Comparison of ENCODE assay signal across 9 cellular contexts in the genomic region with DNA sequence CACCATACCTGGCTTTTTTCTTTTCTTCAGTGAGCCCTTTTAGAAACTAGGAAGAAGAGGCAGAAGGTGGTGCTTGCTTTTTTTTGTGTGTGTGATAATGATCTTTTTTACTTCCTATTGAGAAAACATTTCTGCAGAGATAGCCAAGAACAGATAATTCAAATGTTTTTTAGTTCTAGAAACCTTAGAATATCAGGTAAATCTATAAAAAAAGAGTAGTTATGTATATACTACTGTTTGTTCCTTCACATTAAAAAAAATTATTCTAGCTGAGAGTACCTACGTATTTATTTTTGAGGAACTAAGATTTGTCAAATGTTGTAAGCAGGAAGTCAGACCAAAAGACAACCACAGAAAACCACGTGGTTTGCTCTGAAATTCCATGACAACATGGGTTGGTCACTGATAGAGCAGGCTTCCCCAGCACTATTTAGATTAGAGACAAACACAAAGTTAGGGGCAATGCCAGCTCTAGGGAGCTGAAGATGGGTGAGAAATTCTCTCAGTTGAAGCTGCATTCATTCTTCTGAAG.
A peak's percentile ranks its signal among the peaks of the same experiment; 100 is the strongest.
DNase-seq lines count a peak whose midpoint lies in the region; ATAC-seq and TF ChIP-seq lines count a peak whose summit lies in the region.
"Had no signal": no experiment of that assay in that cellular context is flagged by ENCODE, and none has a peak within 500 bp of the region (broad histone marks: within the 10 kb centered on the region; RNA-seq: fewer than 3 reads in every experiment).

No MANE protein-coding gene starts in this region.

- H3K4me3 ChIP-seq in AG10803 (ENCODE audit: low read length) (no peak overlapping the region), epithelial cell of esophagus (ENCODE audit: low read length) (no peak overlapping the region)
- H3K4me3 ChIP-seq: tibial artery had no signal

- ATAC-seq in GM19351 (IDR thresholded peaks at IDR 0.05; ENCODE audit: unreplicated experiment) (peak; percentile 96), HG03442 (IDR thresholded peaks at IDR 0.05; ENCODE audit: unreplicated experiment) (peak; percentile 86)

- TF ChIP-seq CTCF in AG10803 (conservative IDR thresholded peaks at IDR 0.05; ENCODE audit: low read length): no peak
- TF ChIP-seq CTCF in epithelial cell of esophagus (IDR thresholded peaks at IDR 0.05; ENCODE audit: insufficient read depth, low read depth, low read length, missing control alignments): no peak

- DNase-seq in AG10803 (ENCODE audit: low read depth) (peak; percentile 23), UCSD-AML1 (lab: John Stamatoyannopoulos, UW; ENCODE audit: unreplicated experiment) (peak; percentile 24), epithelial cell of esophagus (ENCODE audit: low read depth) (peak; percentile 11), NCI-H1092 (lab: John Stamatoyannopoulos, UW) (no peak), NCI-H526 (lab: John Stamatoyannopoulos, UW) (no peak)
- DNase-seq in stimulated activated CD4-positive, alpha-beta T cell treated with anti-CD3 and anti-CD28 coated beads, Interleukin-2, amount 100 ng/mL, for 24 hours: peak; percentile 24 to 63

Comparison
In these comparisons a context has a peak if more than half of its experiments do, and no peak if none do; other contexts are left out.
1. DNase-seq: peak in AG10803 (single experiment), UCSD-AML1 (single experiment), epithelial cell of esophagus (single experiment) and stimulated activated CD4-positive, alpha-beta T cell treated with anti-CD3 and anti-CD28 coated beads, Interleukin-2, amount 100 ng/mL, for 24 hours (2 of 2); none in NCI-H1092 (single experiment) and NCI-H526 (0 of 2).